In the genomic region with DNA sequence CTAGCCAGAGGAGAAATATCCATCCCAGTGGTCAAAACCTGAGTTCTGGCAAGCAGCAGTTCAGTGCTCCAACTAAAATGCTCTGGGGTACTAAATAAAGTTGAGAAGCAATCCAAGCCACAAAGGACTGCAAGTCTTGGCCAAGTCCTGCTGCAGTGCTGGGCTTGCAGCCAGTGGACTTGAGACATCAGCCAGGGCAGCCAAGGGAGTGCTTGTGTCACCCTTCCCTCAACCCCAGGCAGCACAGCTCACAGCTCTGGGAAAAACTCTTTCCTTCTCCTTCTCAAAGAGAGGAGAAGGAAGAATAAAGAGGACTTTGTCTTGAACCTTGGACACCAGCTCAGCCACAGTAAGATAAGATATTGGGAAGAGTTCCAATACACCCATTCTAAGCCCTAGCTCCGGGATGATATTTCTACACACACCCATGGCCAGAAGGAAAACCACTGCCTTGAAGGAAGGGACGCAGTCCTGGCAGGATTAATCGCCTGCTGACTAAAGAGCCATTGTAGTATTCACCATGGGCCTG, we compare ENCODE assay signal across 11 cellular contexts.
DNase-seq lines count a peak whose midpoint lies in the region; ATAC-seq, FAIRE-seq and TF ChIP-seq lines count a peak whose summit lies in the region.
"Had no signal": no experiment of that assay in that cellular context is flagged by ENCODE, and none has a peak within 500 bp of the region (broad histone marks: within the 10 kb centered on the region; RNA-seq: fewer than 3 reads in every experiment).

No MANE protein-coding gene starts in this region.

- H3K4me3 ChIP-seq in AG10803 (ENCODE audit: low read length) (no peak overlapping the region), astrocyte (ENCODE audit: insufficient read depth, low read depth, low read length) (no peak overlapping the region), osteoblast (ENCODE audit: insufficient read depth, low read length) (no peak overlapping the region)
- H3K4me3 ChIP-seq: A549 had no signal

- no peak overlapping the region for H2AFZ ChIP-seq in astrocyte (ENCODE audit: low read depth, low read length)
- H2AFZ ChIP-seq in osteoblast (ENCODE audit: low read length): no peak overlapping the region

- H3K36me3 ChIP-seq in astrocyte (ENCODE audit: insufficient read depth, low read length): no peaks in the 10 kb centered on the region
- H3K36me3 ChIP-seq in osteoblast (ENCODE audit: insufficient read depth, low read length): no peaks in the 10 kb centered on the region

- no peaks in the 10 kb centered on the region for H3K27me3 Mint-ChIP-seq in astrocyte (ENCODE audit: low read depth, unreplicated experiment)
- H3K27me3 Mint-ChIP-seq: activated naive CD4-positive, alpha-beta T cell treated with anti-CD3 and anti-CD28 coated beads, Interleukin-2, amount 10 ng/mL, durations not matched to agents 7 days and 5 days had no signal

- no peak for TF ChIP-seq CTCF in AG10803 (conservative IDR thresholded peaks at IDR 0.05; ENCODE audit: low read length)
- TF ChIP-seq CTCF in astrocyte (IDR thresholded peaks at IDR 0.05; ENCODE audit: insufficient read depth, low read depth, low read length): no peak
- TF ChIP-seq CTCF in omental fat pad (IDR thresholded peaks at IDR 0.05): no peak
- TF ChIP-seq CTCF in osteoblast (IDR thresholded peaks at IDR 0.05; ENCODE audit: extremely low read depth, low read depth, low read length): no peak

- peak; percentile 57 for ATAC-seq in omental fat pad (ENCODE audit: low FRiP score)
- no peak for ATAC-seq in GM21825 (IDR thresholded peaks at IDR 0.05; ENCODE audit: unreplicated experiment)
- no peak for ATAC-seq in HG02981 (IDR thresholded peaks at IDR 0.05; ENCODE audit: unreplicated experiment)
- ATAC-seq: A549 had no signal

- H3K9me3 Mint-ChIP-seq in astrocyte (ENCODE audit: unreplicated experiment): peaks cover 2% of the 10 kb centered on the region

- DNase-seq in AG10803 (ENCODE audit: low read depth) (peak; percentile 64), astrocyte (ENCODE audit: low read depth) (peak; percentile 94), globus pallidus (ENCODE audit: low spot score) (peak; percentile 59), omental fat pad (ENCODE audit: low spot score) (no peak), osteoblast (ENCODE audit: insufficient read length, low spot score, missing footprints) (no peak), SIG-M5 treated with dmso at 0.1 percent for 504 hours (lab: John Stamatoyannopoulos, UW; ENCODE audit: unreplicated experiment) (no peak)
- DNase-seq: activated naive CD4-positive, alpha-beta T cell treated with anti-CD3 and anti-CD28 coated beads, Interleukin-2, amount 10 ng/mL, durations not matched to agents 7 days and 5 days; MM.1S had no signal

- H3K27ac ChIP-seq in astrocyte (ENCODE audit: low read depth, low read length) (no peak overlapping the region), osteoblast (ENCODE audit: low read depth, low read length) (no peak overlapping the region)
- H3K27ac ChIP-seq: A549 had no signal

- H3K27me3 ChIP-seq in astrocyte (ENCODE audit: insufficient read depth, low read length) (no peaks in the 10 kb centered on the region), osteoblast (ENCODE audit: insufficient read depth, low read length) (no peaks in the 10 kb centered on the region)

- H4K20me1 ChIP-seq in astrocyte (ENCODE audit: insufficient read depth, low read length) (no peaks in the 10 kb centered on the region), osteoblast (ENCODE audit: insufficient read depth, low read length) (no peaks in the 10 kb centered on the region)

- H3K9me3 ChIP-seq in astrocyte (ENCODE audit: insufficient read depth, low read depth, low read length) (no peaks in the 10 kb centered on the region), osteoblast (ENCODE audit: low read depth, low read length) (peaks cover 3% of the 10 kb centered on the region)
- H3K9me3 ChIP-seq: A549 had no signal

- no peak overlapping the region for H3K9ac ChIP-seq in astrocyte (ENCODE audit: low read length)

- FAIRE-seq in astrocyte (lab: Jason Lieb, UNC): peak; percentile 83
- FAIRE-seq: A549 had no signal

- H3K79me2 ChIP-seq in astrocyte (ENCODE audit: insufficient read depth, low read length): no peaks in the 10 kb centered on the region
- no peaks in the 10 kb centered on the region for H3K79me2 ChIP-seq in osteoblast (ENCODE audit: insufficient read depth, low read length)

- H3K4me2 ChIP-seq in astrocyte (ENCODE audit: low read length) (peak overlapping the region; percentile 15), osteoblast (ENCODE audit: insufficient read depth, low read length) (no peak overlapping the region)
- H3K4me2 ChIP-seq: A549 had no signal

- H3K4me1 Mint-ChIP-seq in astrocyte (ENCODE audit: low read depth, unreplicated experiment): no peaks in the 10 kb centered on the region
- H3K4me1 Mint-ChIP-seq: activated naive CD4-positive, alpha-beta T cell treated with anti-CD3 and anti-CD28 coated beads, Interleukin-2, amount 10 ng/mL, durations not matched to agents 7 days and 5 days had no signal

- no peak overlapping the region for H3K4me3 Mint-ChIP-seq in astrocyte (ENCODE audit: unreplicated experiment)
- H3K4me3 Mint-ChIP-seq: activated naive CD4-positive, alpha-beta T cell treated with anti-CD3 and anti-CD28 coated beads, Interleukin-2, amount 10 ng/mL, durations not matched to agents 7 days and 5 days had no signal

- peaks cover 5% of the 10 kb centered on the region for H3K4me1 ChIP-seq in astrocyte (ENCODE audit: insufficient read depth, low read length)
- peaks cover 7% of the 10 kb centered on the region for H3K4me1 ChIP-seq in osteoblast (ENCODE audit: insufficient read depth, low read length)
- H3K4me1 ChIP-seq: A549 had no signal

- no peaks in the 10 kb centered on the region for H3K36me3 Mint-ChIP-seq in astrocyte (ENCODE audit: low read depth, unreplicated experiment)
- H3K36me3 Mint-ChIP-seq: activated naive CD4-positive, alpha-beta T cell treated with anti-CD3 and anti-CD28 coated beads, Interleukin-2, amount 10 ng/mL, durations not matched to agents 7 days and 5 days had no signal

- H3K27ac Mint-ChIP-seq in astrocyte (ENCODE audit: unreplicated experiment): no peak overlapping the region
- H3K27ac Mint-ChIP-seq: activated naive CD4-positive, alpha-beta T cell treated with anti-CD3 and anti-CD28 coated beads, Interleukin-2, amount 10 ng/mL, durations not matched to agents 7 days and 5 days had no signal

Comparison
In these comparisons a context has a peak if more than half of its experiments do, and no peak if none do; other contexts are left out.
1. DNase-seq: peak in AG10803 (single experiment), astrocyte (single experiment) and globus pallidus (single experiment); none in omental fat pad (single experiment), osteoblast (single experiment) and SIG-M5 treated with dmso at 0.1 percent for 504 hours (single experiment).